Comparison of ENCODE assay signal across 21 cellular contexts in genomic region chr12:76916170-76916540, GRCh38. TPM values are rescaled to one million over a fixed set of nuclear protein-coding genes. Genes with fewer than 3 reads are reported as not detected.
DNase-seq lines count a peak whose midpoint lies in the region; ATAC-seq and TF ChIP-seq lines count a peak whose summit lies in the region.
"Had no signal": no experiment of that assay in that cellular context is flagged by ENCODE, and none has a peak within 500 bp of the region (broad histone marks: within the 10 kb centered on the region; RNA-seq: fewer than 3 reads in every experiment).

No MANE protein-coding gene starts in this region.

- DNase-seq in AG10803 (ENCODE audit: low read depth) (peak; percentile 37), adipocyte (ENCODE audit: low read depth) (no peak), inferior parietal cortex (ENCODE audit: extremely low spot score) (peak; percentile 44), NOMO-1 (lab: John Stamatoyannopoulos, UW; ENCODE audit: unreplicated experiment in 2 of 2) (no peak), NCI-H146 (lab: John Stamatoyannopoulos, UW) (no peak)
- DNase-seq: activated CD4-positive, alpha-beta T cell treated with anti-CD3 and anti-CD28 coated beads for 48 hours; activated naive CD4-positive, alpha-beta T cell; activated T-cell treated with anti-CD3 and anti-CD28 coated beads, Interleukin-2, amount 50 U/mL, for 48 hours; GF-D8; mucosa of descending colon; NCI-H1694; NCI-H2171 treated with DMSO at 0.1 percent for 48 hours; NCI-H526; sigmoid colon; stomach; upper lobe of left lung had no signal

- H3K27me3 ChIP-seq in adipocyte (replicated peaks; ENCODE audit: control insufficient read depth, insufficient read depth, low read length), result no peaks in the 10 kb centered on the region
- H3K27me3 ChIP-seq in skeletal muscle satellite cell (ENCODE audit: control insufficient read depth, insufficient read depth, low read length), result no peaks in the 10 kb centered on the region
- H3K27me3 ChIP-seq: sigmoid colon, stomach, upper lobe of left lung had no signal

- H3K4me3 ChIP-seq in AG10803 (ENCODE audit: low read length) (no peak overlapping the region), adipocyte (ENCODE audit: low read length) (peak overlapping the region; percentile 17), skeletal muscle satellite cell (ENCODE audit: low read length) (no peak overlapping the region)
- H3K4me3 ChIP-seq: mucosa of descending colon, sigmoid colon, SJSA1, stomach, upper lobe of left lung had no signal

- no peaks in the 10 kb centered on the region for H3K36me3 ChIP-seq in adipocyte (ENCODE audit: control insufficient read depth, insufficient read depth, low read length, severe bottlenecking)
- H3K36me3 ChIP-seq in skeletal muscle satellite cell (ENCODE audit: insufficient read depth, low read length), result no peaks in the 10 kb centered on the region
- H3K36me3 ChIP-seq: sigmoid colon, SJSA1, stomach, upper lobe of left lung had no signal

- peak overlapping the region; percentile 50 for H3K4me2 ChIP-seq in skeletal muscle satellite cell (ENCODE audit: low read length)
- H3K4me2 ChIP-seq: KMS-11 had no signal

- peak overlapping the region; percentile 67 for H3K9ac ChIP-seq in adipocyte (ENCODE audit: low read length)
- no peak overlapping the region for H3K9ac ChIP-seq in skeletal muscle satellite cell (ENCODE audit: low read depth, low read length)
- H3K9ac ChIP-seq: KMS-11 had no signal

- no peaks in the 10 kb centered on the region for H3K9me3 ChIP-seq in adipocyte (ENCODE audit: control insufficient read depth, low read length)
- H3K9me3 ChIP-seq in skeletal muscle satellite cell (replicated peaks; ENCODE audit: low read length), result no peaks in the 10 kb centered on the region
- H3K9me3 ChIP-seq: mucosa of descending colon, sigmoid colon, SJSA1, stomach, upper lobe of left lung had no signal

- ATAC-seq in GM21367 (IDR thresholded peaks at IDR 0.05; ENCODE audit: unreplicated experiment) (no peak), HG02763 (IDR thresholded peaks at IDR 0.05; ENCODE audit: unreplicated experiment) (no peak)
- ATAC-seq: mucosa of descending colon had no signal

- TF ChIP-seq CTCF in AG10803 (conservative IDR thresholded peaks at IDR 0.05; ENCODE audit: low read length), result no peak

- H3K4me1 ChIP-seq in adipocyte (ENCODE audit: control insufficient read depth, insufficient read depth, low read length) (peaks cover 39% of the 10 kb centered on the region), skeletal muscle satellite cell (ENCODE audit: control insufficient read depth, insufficient read depth, low read length) (peaks cover 15% of the 10 kb centered on the region)
- H3K4me1 ChIP-seq: sigmoid colon had no signal

RNA-seq across cellular contexts. Expression of gene CSRP2, which starts 37.3 kb away (rescaled TPM):
- total RNA-seq in skeletal muscle satellite cell (2012; rRNA removed), result 2.3 and 8.1 TPM in 2 replicates

Comparison
In these comparisons a context has a peak if more than half of its experiments do, and no peak if none do; other contexts are left out.
1. DNase-seq: peak in AG10803 (single experiment) and inferior parietal cortex (single experiment); none in adipocyte (single experiment), NOMO-1 (0 of 2) and NCI-H146 (single experiment).